9 cellular contexts compared by ENCODE assay signal in genomic region chr1:184890539-184890973, GRCh38.
DNase-seq lines count a peak whose midpoint lies in the region; ATAC-seq and TF ChIP-seq lines count a peak whose summit lies in the region.
"Had no signal": no experiment of that assay in that cellular context is flagged by ENCODE, and none has a peak within 500 bp of the region (broad histone marks: within the 10 kb centered on the region; RNA-seq: fewer than 3 reads in every experiment).

No MANE protein-coding gene starts in this region.

- no peaks in the 10 kb centered on the region for H3K27me3 ChIP-seq in CD4-positive, alpha-beta T cell (ENCODE audit: control insufficient read depth, insufficient read depth, low read length)
- H3K27me3 ChIP-seq in Caco-2 (replicated peaks; ENCODE audit: control insufficient read depth, insufficient read depth, low read length) = no peaks in the 10 kb centered on the region

- H3K27ac ChIP-seq in CD4-positive, alpha-beta T cell (ENCODE audit: low read depth, low read length) = no peak overlapping the region

- no peaks in the 10 kb centered on the region for H3K9me3 ChIP-seq in CD4-positive, alpha-beta T cell (ENCODE audit: control insufficient read depth, low read length)
- H3K9me3 ChIP-seq in Caco-2 = no peaks in the 10 kb centered on the region

- H3K4me1 ChIP-seq in Caco-2 = no peaks in the 10 kb centered on the region

- H3K36me3 ChIP-seq in Caco-2 (ENCODE audit: control insufficient read depth, insufficient read depth, low read length) = no peaks in the 10 kb centered on the region

- CTCF ChIA-PET in CD4-positive, alpha-beta T cell (lab: Charles Lee) = interaction anchor here (2.6 kb wide), 1 partner anchor 10 kb away, joined by 9 read pairs; no protein-coding TSS in a partner anchor
- CTCF ChIA-PET in Caco-2 (lab: Charles Lee) = no interaction called here

- H3K4me3 ChIP-seq in Caco-2 (ENCODE audit: low read depth, low read length) = no peak overlapping the region

- intact Hi-C loops in CD4-positive, alpha-beta T cell (cut with DNase I, micrococcal nuclease) = loop anchor here (2.0 to 5.0 kb wide), 4 partner anchors 24 to 87 kb away; partner anchors contain the start of gene NIBAN1 (in 1 of the 2)
- intact Hi-C loops in Caco-2 (cut with micrococcal nuclease; ENCODE audit: unreplicated experiment) = no loop called here

- DNase-seq in CD4-positive, alpha-beta T cell = peak in 9 of 10 experiments; percentile 3 to 44 (median 21)
- DNase-seq in RKO (ENCODE audit: low spot score) = peak; percentile 41
- DNase-seq in central memory CD8-positive, alpha-beta T cell (ENCODE audit: low spot score in 2 of 2) = peak; percentile 41 to 78
- no peak for DNase-seq in natural killer cell treated with Interleukin-12 subunit alpha and Interleukin-12 subunit beta and Interleukin-15 and Interleukin-18, amount 100 ng/mL, for 72 hours (ENCODE audit: low spot score)
- no peak for DNase-seq in UCSD-AML1 (lab: John Stamatoyannopoulos, UW; ENCODE audit: unreplicated experiment)
- no peak for DNase-seq in Caco-2
- DNase-seq in cerebellar nuclear complex (lab: John Stamatoyannopoulos, UW) = no peak
- DNase-seq: NCI-H446 treated with DMSO at 0.1 percent for 48 hours had no signal

- BruUV-seq in Caco-2 (replicated peaks; lab: Mats Ljungman, UMichigan) = no TSS peak

- no peaks in the 10 kb centered on the region for H3K36me3 Mint-ChIP-seq in CD4-positive, alpha-beta T cell (ENCODE audit: low read depth)
- H3K36me3 Mint-ChIP-seq in central memory CD8-positive, alpha-beta T cell (ENCODE audit: insufficient read depth) = peaks cover 25% of the 10 kb centered on the region
- H3K36me3 Mint-ChIP-seq in natural killer cell treated with Interleukin-12 subunit alpha and Interleukin-12 subunit beta and Interleukin-15 and Interleukin-18, amount 100 ng/mL, for 72 hours = peaks cover 43% of the 10 kb centered on the region
- peaks cover 18% of the 10 kb centered on the region for H3K36me3 Mint-ChIP-seq in stimulated activated memory B cell treated with anti-CD40 and anti-IgM and Interleukin-4, amounts not matched to agents 10 μg/mL and 1 μg/mL and 100 μg/mL, for 72 hours
- no peaks in the 10 kb centered on the region for H3K36me3 Mint-ChIP-seq in Caco-2 (ENCODE audit: insufficient read depth, unreplicated experiment)

- peak overlapping the region; percentile 86 for H3K27ac Mint-ChIP-seq in CD4-positive, alpha-beta T cell
- peak overlapping the region; percentile 99 for H3K27ac Mint-ChIP-seq in central memory CD8-positive, alpha-beta T cell (ENCODE audit: low read depth)
- H3K27ac Mint-ChIP-seq in natural killer cell treated with Interleukin-12 subunit alpha and Interleukin-12 subunit beta and Interleukin-15 and Interleukin-18, amount 100 ng/mL, for 72 hours = peak overlapping the region; percentile 97 to 99
- no peak overlapping the region for H3K27ac Mint-ChIP-seq in stimulated activated memory B cell treated with anti-CD40 and anti-IgM and Interleukin-4, amounts not matched to agents 10 μg/mL and 1 μg/mL and 100 μg/mL, for 72 hours
- no peak overlapping the region for H3K27ac Mint-ChIP-seq in Caco-2 (ENCODE audit: unreplicated experiment)

- H3K9me3 Mint-ChIP-seq in CD4-positive, alpha-beta T cell = no peaks in the 10 kb centered on the region
- no peaks in the 10 kb centered on the region for H3K9me3 Mint-ChIP-seq in central memory CD8-positive, alpha-beta T cell
- H3K9me3 Mint-ChIP-seq in natural killer cell treated with Interleukin-12 subunit alpha and Interleukin-12 subunit beta and Interleukin-15 and Interleukin-18, amount 100 ng/mL, for 72 hours = no peaks in the 10 kb centered on the region
- H3K9me3 Mint-ChIP-seq in stimulated activated memory B cell treated with anti-CD40 and anti-IgM and Interleukin-4, amounts not matched to agents 10 μg/mL and 1 μg/mL and 100 μg/mL, for 72 hours = no peaks in the 10 kb centered on the region
- H3K9me3 Mint-ChIP-seq in Caco-2 (ENCODE audit: unreplicated experiment) = no peaks in the 10 kb centered on the region

- peak; percentile 75 for ATAC-seq in CD4-positive, alpha-beta T cell (ENCODE audit: poor library complexity)
- ATAC-seq in central memory CD8-positive, alpha-beta T cell (replicated peaks; ENCODE audit: extremely low read depth, poor library complexity, severe bottlenecking) = peak; percentile 89
- peak; percentile 77 to 80 for ATAC-seq in natural killer cell treated with Interleukin-12 subunit alpha and Interleukin-12 subunit beta and Interleukin-15 and Interleukin-18, amount 100 ng/mL, for 72 hours
- ATAC-seq in stimulated activated memory B cell treated with anti-CD40 and anti-IgM and Interleukin-4, amounts not matched to agents 10 μg/mL and 1 μg/mL and 100 μg/mL, for 72 hours = no peak

- peaks cover 25% of the 10 kb centered on the region for H3K4me1 Mint-ChIP-seq in CD4-positive, alpha-beta T cell (ENCODE audit: low read depth)
- H3K4me1 Mint-ChIP-seq in central memory CD8-positive, alpha-beta T cell = peaks cover 71% of the 10 kb centered on the region
- peaks cover 46 to 61% of the 10 kb centered on the region in 2 donors for H3K4me1 Mint-ChIP-seq in natural killer cell treated with Interleukin-12 subunit alpha and Interleukin-12 subunit beta and Interleukin-15 and Interleukin-18, amount 100 ng/mL, for 72 hours (ENCODE audit: low read depth in 2 of 2)
- H3K4me1 Mint-ChIP-seq in stimulated activated memory B cell treated with anti-CD40 and anti-IgM and Interleukin-4, amounts not matched to agents 10 μg/mL and 1 μg/mL and 100 μg/mL, for 72 hours = peaks cover 16% of the 10 kb centered on the region
- H3K4me1 Mint-ChIP-seq in Caco-2 (ENCODE audit: low read depth, unreplicated experiment) = no peaks in the 10 kb centered on the region

- TF ChIP-seq CTCF in CD4-positive, alpha-beta T cell (IDR thresholded peaks at IDR 0.05) = no peak
- no peak for TF ChIP-seq CTCF in Caco-2 (IDR thresholded peaks at IDR 0.05; ENCODE audit: insufficient read depth in 1 of 2, low read depth in 1 of 2, low read length in 1 of 2, severe bottlenecking in 1 of 2, unreplicated experiment in 1 of 2)

- no peaks in the 10 kb centered on the region for H3K27me3 Mint-ChIP-seq in CD4-positive, alpha-beta T cell
- no peaks in the 10 kb centered on the region for H3K27me3 Mint-ChIP-seq in central memory CD8-positive, alpha-beta T cell
- H3K27me3 Mint-ChIP-seq in natural killer cell treated with Interleukin-12 subunit alpha and Interleukin-12 subunit beta and Interleukin-15 and Interleukin-18, amount 100 ng/mL, for 72 hours = no peaks in the 10 kb centered on the region
- H3K27me3 Mint-ChIP-seq in stimulated activated memory B cell treated with anti-CD40 and anti-IgM and Interleukin-4, amounts not matched to agents 10 μg/mL and 1 μg/mL and 100 μg/mL, for 72 hours = no peaks in the 10 kb centered on the region
- no peaks in the 10 kb centered on the region for H3K27me3 Mint-ChIP-seq in Caco-2 (ENCODE audit: insufficient read depth, unreplicated experiment)

- peak overlapping the region; percentile 67 for H3K4me3 Mint-ChIP-seq in CD4-positive, alpha-beta T cell
- H3K4me3 Mint-ChIP-seq in central memory CD8-positive, alpha-beta T cell = peak overlapping the region; percentile 82
- peak overlapping the region; percentile 83 for H3K4me3 Mint-ChIP-seq in natural killer cell treated with Interleukin-12 subunit alpha and Interleukin-12 subunit beta and Interleukin-15 and Interleukin-18, amount 100 ng/mL, for 72 hours
- no peak overlapping the region for H3K4me3 Mint-ChIP-seq in stimulated activated memory B cell treated with anti-CD40 and anti-IgM and Interleukin-4, amounts not matched to agents 10 μg/mL and 1 μg/mL and 100 μg/mL, for 72 hours
- no peak overlapping the region for H3K4me3 Mint-ChIP-seq in Caco-2 (ENCODE audit: unreplicated experiment)

- POLR2A ChIA-PET in CD4-positive, alpha-beta T cell (lab: Charles Lee) = interaction anchor here (1.2 kb wide), 1 partner anchor 23 kb away, joined by 3 read pairs; no protein-coding TSS in a partner anchor
- POLR2A ChIA-PET in Caco-2 (lab: Charles Lee) = no interaction called here

Comparison
In these comparisons a context has a peak if more than half of its experiments do, and no peak if none do; other contexts are left out.
1. DNase-seq: peak in CD4-positive, alpha-beta T cell (9 of 10), RKO (single experiment) and central memory CD8-positive, alpha-beta T cell (2 of 2); none in natural killer cell treated with Interleukin-12 subunit alpha and Interleukin-12 subunit beta and Interleukin-15 and Interleukin-18, amount 100 ng/mL, for 72 hours (single experiment), UCSD-AML1 (single experiment), Caco-2 (0 of 2) and cerebellar nuclear complex (0 of 2).
2. H3K27ac Mint-ChIP-seq: peak in CD4-positive, alpha-beta T cell (single experiment), central memory CD8-positive, alpha-beta T cell (single experiment) and natural killer cell treated with Interleukin-12 subunit alpha and Interleukin-12 subunit beta and Interleukin-15 and Interleukin-18, amount 100 ng/mL, for 72 hours (2 of 2); none in stimulated activated memory B cell treated with anti-CD40 and anti-IgM and Interleukin-4, amounts not matched to agents 10 μg/mL and 1 μg/mL and 100 μg/mL, for 72 hours (single experiment) and Caco-2 (single experiment).
3. H3K4me3 Mint-ChIP-seq: peak in CD4-positive, alpha-beta T cell (single experiment), central memory CD8-positive, alpha-beta T cell (single experiment) and natural killer cell treated with Interleukin-12 subunit alpha and Interleukin-12 subunit beta and Interleukin-15 and Interleukin-18, amount 100 ng/mL, for 72 hours (single experiment); none in stimulated activated memory B cell treated with anti-CD40 and anti-IgM and Interleukin-4, amounts not matched to agents 10 μg/mL and 1 μg/mL and 100 μg/mL, for 72 hours (single experiment) and Caco-2 (single experiment).